8 cellular contexts compared by ENCODE assay signal in the genomic region with DNA sequence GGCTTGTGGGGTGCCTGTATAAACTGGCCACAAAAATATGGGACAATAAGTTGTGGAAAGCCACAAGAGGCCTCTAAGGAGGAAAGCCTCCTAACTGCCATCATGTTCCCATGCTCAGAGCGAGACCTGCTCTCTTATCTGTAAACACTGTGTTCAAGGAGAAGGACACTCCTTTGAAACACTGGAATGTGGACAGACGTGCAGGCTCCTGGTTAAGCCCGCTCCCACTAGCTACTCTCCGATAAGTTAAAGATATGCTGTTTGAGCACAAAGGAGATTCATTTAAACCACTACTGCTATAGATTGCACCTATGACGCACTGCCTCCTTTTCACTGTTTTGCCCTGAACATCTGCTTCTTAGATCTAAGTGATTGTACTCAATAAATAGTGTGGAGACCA. TPM values are rescaled to one million over a fixed set of nuclear protein-coding genes. Genes with fewer than 3 reads are reported as not detected.
DNase-seq lines count a peak whose midpoint lies in the region; ATAC-seq, FAIRE-seq and TF ChIP-seq lines count a peak whose summit lies in the region.
"Not testable (repeated sequence)": the region's sequence is repeated elsewhere in the genome, so short reads cannot be mapped to it uniquely, and the experiment has no call there.

No MANE protein-coding gene starts in this region.

- not testable (repeated sequence) for H3K79me2 ChIP-seq in hepatocyte; HepG2 (ENCODE audit: insufficient read depth, low read length)

- WGBS in gastroesophageal sphincter (ENCODE audit: low coverage in 1 of 2), 2 donors, result 82 to 85% methylated on average over 4 to 5 of the region's 5 CpGs
- 34% methylated on average over 5 of the region's 5 CpGs for WGBS in hepatocyte (ENCODE audit: low lambda C conversion rate, missing lambda C conversion rate)
- WGBS in HepG2 (ENCODE audit: low lambda C conversion rate), result 51% methylated on average over 5 of the region's 5 CpGs
- WGBS in testis, 2 donors, result 64 to 78% methylated on average over 5 of the region's 5 CpGs

- FAIRE-seq in HepG2 (lab: Jason Lieb, UNC), result not testable (repeated sequence)

- peak overlapping the region; percentile 30 for H3K4me3 Mint-ChIP-seq in Caco-2 (ENCODE audit: unreplicated experiment)
- not testable (repeated sequence) for H3K4me3 Mint-ChIP-seq in mesothelial cell of epicardium
- H3K4me3 Mint-ChIP-seq in progenitor cell of endocrine pancreas (ENCODE audit: low read depth), result peak overlapping the region; percentile 20

- intact Hi-C loops in Caco-2 (cut with micrococcal nuclease; ENCODE audit: unreplicated experiment); HepG2 (cut with micrococcal nuclease; ENCODE audit: unreplicated experiment); testis (cut with DNase I; ENCODE audit: low total_unique reads): not testable (repeated sequence)

- in situ Hi-C loops in HepG2 (cut with HindIII; ENCODE audit: extremely low pct_ligation_motif_present, low pct_unique_long_range_greater_than_20kb), result not testable (repeated sequence)

- H3K4me1 Mint-ChIP-seq in Caco-2 (ENCODE audit: low read depth, unreplicated experiment) (peaks cover 22% of the 10 kb centered on the region), mesothelial cell of epicardium (peaks cover 26% of the 10 kb centered on the region), progenitor cell of endocrine pancreas (ENCODE audit: low read depth) (peaks cover 32% of the 10 kb centered on the region)

- H3K4me3 ChIP-seq in Caco-2 (ENCODE audit: low read depth, low read length); gastroesophageal sphincter; hepatocyte; HepG2 (replicated peaks in 1 of 3; ENCODE audit: insufficient read depth in 1 of 3, low read depth in 2 of 3, low read length in 3 of 3); testis: not testable (repeated sequence)

- DNase-seq in Caco-2 (peak; percentile 77 to 83), ecto neural progenitor cell (ENCODE audit: low spot score) (peak; percentile 33), hepatocyte (ENCODE audit: low spot score) (peak; percentile 54), testis (peak; percentile 82)
- not testable (repeated sequence) for DNase-seq in HepG2 (ENCODE audit: low spot score); mesothelial cell of epicardium (ENCODE audit: low spot score in 2 of 2, unreplicated experiment in 2 of 2); progenitor cell of endocrine pancreas (ENCODE audit: low spot score, unreplicated experiment)

- H3K27ac ChIP-seq in gastroesophageal sphincter (peak overlapping the region; percentile 15 to 87 (median 74)), hepatocyte (peak overlapping the region; percentile 96), testis (peak overlapping the region; percentile 21 to 69)
- not testable (repeated sequence) for H3K27ac ChIP-seq in HepG2 (ENCODE audit: extremely low read length, insufficient read depth, low read length)

- not testable (repeated sequence) for H3K27me3 ChIP-seq in Caco-2 (replicated peaks; ENCODE audit: control insufficient read depth, insufficient read depth, low read length); gastroesophageal sphincter; hepatocyte; testis
- H3K27me3 ChIP-seq in HepG2 (ENCODE audit: control insufficient read depth in 1 of 2, insufficient read depth in 2 of 2, low read length in 2 of 2), result peaks cover 2 to 33% of the 10 kb centered on the region in 2 experiments

- H3K4me1 ChIP-seq in Caco-2, result peaks cover 26% of the 10 kb centered on the region
- peaks cover 6 to 66% (median 13%) of the 10 kb centered on the region in 3 donors for H3K4me1 ChIP-seq in gastroesophageal sphincter
- H3K4me1 ChIP-seq in hepatocyte (ENCODE audit: insufficient read depth); HepG2 (ENCODE audit: insufficient read depth, low read length): not testable (repeated sequence)
- H3K4me1 ChIP-seq in testis, result peaks cover 25% of the 10 kb centered on the region

- not testable (repeated sequence) for H3K9ac ChIP-seq in HepG2 (ENCODE audit: insufficient read depth, low read depth, low read length)

- H3K9me3 ChIP-seq in Caco-2; gastroesophageal sphincter; hepatocyte (ENCODE audit: low read depth); HepG2 (ENCODE audit: low read length); testis: not testable (repeated sequence)

- H4K20me1 ChIP-seq in hepatocyte (ENCODE audit: insufficient read depth, poor library complexity, severe bottlenecking); HepG2 (ENCODE audit: insufficient read depth, low read length): not testable (repeated sequence)

- not testable (repeated sequence) for H3K27me3 Mint-ChIP-seq in Caco-2 (ENCODE audit: insufficient read depth, unreplicated experiment); mesothelial cell of epicardium (ENCODE audit: low read depth); progenitor cell of endocrine pancreas

- CTCF ChIA-PET in Caco-2 (lab: Charles Lee); HepG2 (lab: Yijun Ruan, JAX; ENCODE audit: low intra/inter-chr PET ratio, low total read pairs): not testable (repeated sequence)

- not testable (repeated sequence) for TF ChIP-seq EP300 in gastroesophageal sphincter (IDR thresholded peaks at IDR 0.05); HepG2 (IDR thresholded peaks at IDR 0.05; ENCODE audit: low read depth in 2 of 2, low read length in 2 of 2); HepG2 (CRISPR knock-in tag; IDR thresholded peaks at IDR 0.05; ENCODE audit: borderline replicate concordance)

- H3K9me2 ChIP-seq in hepatocyte (replicated peaks; ENCODE audit: insufficient read depth), result not testable (repeated sequence)

- not testable (repeated sequence) for TF ChIP-seq RAD21 in HepG2 (CRISPR knock-in tag; IDR thresholded peaks at IDR 0.05)

- not testable (repeated sequence) for H3K9me3 Mint-ChIP-seq in Caco-2 (ENCODE audit: unreplicated experiment); mesothelial cell of epicardium; progenitor cell of endocrine pancreas (ENCODE audit: low read depth)

- POLR2A ChIA-PET in Caco-2 (lab: Charles Lee), result interaction anchor here (0.7 to 1.0 kb wide), 2 partner anchors 28 to 196 kb away, joined by 3 read pairs; partner anchors contain the start of gene KDM3A
- POLR2A ChIA-PET in HepG2 (lab: Yijun Ruan, JAX), result not testable (repeated sequence)

- H3K36me3 Mint-ChIP-seq in Caco-2 (ENCODE audit: insufficient read depth, unreplicated experiment); mesothelial cell of epicardium; progenitor cell of endocrine pancreas (ENCODE audit: insufficient read depth): not testable (repeated sequence)

- peak overlapping the region; percentile 23 for H3K4me2 ChIP-seq in hepatocyte
- H3K4me2 ChIP-seq in HepG2 (ENCODE audit: low read depth, low read length), result not testable (repeated sequence)

- not testable (repeated sequence) for BruUV-seq in Caco-2 (replicated peaks; lab: Mats Ljungman, UMichigan); HepG2 (replicated peaks; lab: Mats Ljungman, UMichigan)

- TF ChIP-seq POLR2A in gastroesophageal sphincter (IDR thresholded peaks at IDR 0.05); HepG2 (IDR thresholded peaks at IDR 0.05; ENCODE audit: insufficient read depth in 1 of 2, low read depth in 2 of 2, low read length in 2 of 2); testis (IDR thresholded peaks at IDR 0.05): not testable (repeated sequence)

- ATAC-seq in gastroesophageal sphincter, HepG2: not testable (repeated sequence)

- H2AFZ ChIP-seq in hepatocyte; HepG2 (ENCODE audit: low read length): not testable (repeated sequence)

- peak overlapping the region; percentile 94 for H3K27ac Mint-ChIP-seq in Caco-2 (ENCODE audit: unreplicated experiment)
- H3K27ac Mint-ChIP-seq in mesothelial cell of epicardium, result peak overlapping the region; percentile 89
- peak overlapping the region; percentile 91 for H3K27ac Mint-ChIP-seq in progenitor cell of endocrine pancreas

- not testable (repeated sequence) for TF ChIP-seq CTCF in Caco-2 (IDR thresholded peaks at IDR 0.05; ENCODE audit: insufficient read depth in 1 of 2, low read depth in 1 of 2, low read length in 1 of 2, severe bottlenecking in 1 of 2, unreplicated experiment in 1 of 2); gastroesophageal sphincter (IDR thresholded peaks at IDR 0.05); hepatocyte (IDR thresholded peaks at IDR 0.05; ENCODE audit: poor library complexity); HepG2 (CRISPR knock-in tag; IDR thresholded peaks at IDR 0.05); mesothelial cell of epicardium (IDR thresholded peaks at IDR 0.05; ENCODE audit: unreplicated experiment); progenitor cell of endocrine pancreas (IDR thresholded peaks at IDR 0.05; ENCODE audit: unreplicated experiment); testis (IDR thresholded peaks at IDR 0.05)

- not testable (repeated sequence) for H3K36me3 ChIP-seq in Caco-2 (ENCODE audit: control insufficient read depth, insufficient read depth, low read length); gastroesophageal sphincter; hepatocyte (replicated peaks; ENCODE audit: insufficient read depth, low read depth); HepG2 (replicated peaks in 1 of 2; ENCODE audit: control insufficient read depth in 1 of 2, insufficient read depth in 2 of 2, low read length in 2 of 2); testis (ENCODE audit: low read depth, missing control alignments)

RNA-seq across cellular contexts. Expression of gene MRPL35, which starts 46.0 kb away (rescaled TPM):
- total RNA-seq in Caco-2 (2022) (25.3 and 25.9 TPM in 2 replicates), gastroesophageal sphincter (10 to 100 TPM; 21.7 to 36.4 (median 30.6) TPM), hepatocyte (22.4 and 33.1 TPM in 2 replicates), HepG2 (2016; rRNA removed; fragmentation: Illumina TruSeq; extraction: Trizol) (97.1 and 152 TPM in 2 replicates), mesothelial cell of epicardium (21.9 to 22.4 TPM (median 22.0 TPM) in 3 replicates), progenitor cell of endocrine pancreas (28.1 and 31.8 TPM in 2 replicates), testis (10 to 100 TPM; 25.6 to 28.9 TPM)
- polyA plus RNA-seq in hepatocyte (23.9 and 36.8 TPM in 2 replicates), HepG2 (2011; rRNA removed) (80.5 and 86.1 TPM in 2 replicates), testis (ENCODE audit: insufficient read depth, low read depth, low replicate concordance) (38.3 TPM)
- 25.4 and 27.6 TPM in 2 replicates for total RNA-seq in HepG2 (2016; cell fraction: cytosol; rRNA removed; fragmentation: Illumina TruSeq; extraction: Trizol; ENCODE audit: low read depth)
- 97.8 and 161 TPM in 2 replicates for total RNA-seq in HepG2 (2016; cell fraction: insoluble cytoplasmic fraction; rRNA removed; fragmentation: Illumina TruSeq; extraction: Trizol)
- total RNA-seq in HepG2 (2016; cell fraction: membrane; rRNA removed; fragmentation: Illumina TruSeq; extraction: Trizol), result 21.6 and 28.9 TPM in 2 replicates
- 35.9 and 40.2 TPM in 2 replicates for total RNA-seq in HepG2 (2016; cell fraction: nucleus; rRNA removed; fragmentation: Illumina TruSeq; extraction: Trizol)
- 62.3 and 68.7 TPM in 2 replicates for polyA plus RNA-seq in HepG2 (2011; cell fraction: cytosol; rRNA removed)
- polyA plus RNA-seq in HepG2 (2011; cell fraction: nucleus; rRNA removed), result 40.2 and 46.3 TPM in 2 replicates
- 31.5 and 48.9 TPM in 2 replicates for polyA plus RNA-seq in HepG2 (2012)
- 21.8 and 23.1 TPM in 2 replicates for polyA plus RNA-seq in HepG2 (2016; cell fraction: cytosol; fragmentation: Illumina TruSeq; extraction: Trizol; ENCODE audit: low read depth)
- polyA plus RNA-seq in HepG2 (2016; cell fraction: insoluble cytoplasmic fraction; fragmentation: Illumina TruSeq; extraction: Trizol; ENCODE audit: low read depth), result 148 and 150 TPM in 2 replicates
- 17.2 and 19.6 TPM in 2 replicates for polyA plus RNA-seq in HepG2 (2016; cell fraction: membrane; fragmentation: Illumina TruSeq; extraction: Trizol; ENCODE audit: low read depth)
- 55.3 and 64.5 TPM in 2 replicates for polyA plus RNA-seq in HepG2 (2016; cell fraction: nucleus; fragmentation: Illumina TruSeq; extraction: Trizol; ENCODE audit: insufficient read depth, low read depth)
- 143 and 152 TPM in 2 replicates for polyA minus RNA-seq in HepG2 (2011; rRNA and poly(A)+ RNA removed; ENCODE audit: low replicate concordance)
- polyA minus RNA-seq in HepG2 (2011; cell fraction: cytosol; rRNA and poly(A)+ RNA removed), result 21.9 and 30.4 TPM in 2 replicates
- polyA minus RNA-seq in HepG2 (2011; cell fraction: nucleus; rRNA and poly(A)+ RNA removed), result 27.9 and 35.1 TPM in 2 replicates

RNA-seq across cellular contexts. Expression of gene IMMT, which starts 50.0 kb away (rescaled TPM):
- 125 and 129 TPM in 2 replicates for total RNA-seq in Caco-2 (2022)
- 10 to 100 TPM; 57.3 to 72.3 (median 63.1) TPM for total RNA-seq in gastroesophageal sphincter
- 60.1 and 63.2 TPM in 2 replicates for total RNA-seq in hepatocyte
- polyA plus RNA-seq in hepatocyte, result 67.9 and 70.7 TPM in 2 replicates
- 119 and 174 TPM in 2 replicates for total RNA-seq in HepG2 (2016; rRNA removed; fragmentation: Illumina TruSeq; extraction: Trizol)
- 15.3 and 18.4 TPM in 2 replicates for total RNA-seq in HepG2 (2016; cell fraction: cytosol; rRNA removed; fragmentation: Illumina TruSeq; extraction: Trizol; ENCODE audit: low read depth)
- total RNA-seq in HepG2 (2016; cell fraction: insoluble cytoplasmic fraction; rRNA removed; fragmentation: Illumina TruSeq; extraction: Trizol), result 120 and 173 TPM in 2 replicates
- 33.8 and 38.5 TPM in 2 replicates for total RNA-seq in HepG2 (2016; cell fraction: membrane; rRNA removed; fragmentation: Illumina TruSeq; extraction: Trizol)
- total RNA-seq in HepG2 (2016; cell fraction: nucleus; rRNA removed; fragmentation: Illumina TruSeq; extraction: Trizol), result 77.7 and 86.2 TPM in 2 replicates
- polyA plus RNA-seq in HepG2 (2011; rRNA removed), result 52.3 and 63.5 TPM in 2 replicates
- polyA plus RNA-seq in HepG2 (2011; cell fraction: cytosol; rRNA removed), result 44.9 and 51.8 TPM in 2 replicates
- polyA plus RNA-seq in HepG2 (2011; cell fraction: nucleus; rRNA removed), result 33.6 and 36.1 TPM in 2 replicates
- 82.6 and 99.8 TPM in 2 replicates for polyA plus RNA-seq in HepG2 (2012)
- 12.7 and 14.4 TPM in 2 replicates for polyA plus RNA-seq in HepG2 (2016; cell fraction: cytosol; fragmentation: Illumina TruSeq; extraction: Trizol; ENCODE audit: low read depth)
- 192 and 195 TPM in 2 replicates for polyA plus RNA-seq in HepG2 (2016; cell fraction: insoluble cytoplasmic fraction; fragmentation: Illumina TruSeq; extraction: Trizol; ENCODE audit: low read depth)
- 23.3 and 29.6 TPM in 2 replicates for polyA plus RNA-seq in HepG2 (2016; cell fraction: membrane; fragmentation: Illumina TruSeq; extraction: Trizol; ENCODE audit: low read depth)
- polyA plus RNA-seq in HepG2 (2016; cell fraction: nucleus; fragmentation: Illumina TruSeq; extraction: Trizol; ENCODE audit: insufficient read depth, low read depth), result 110 TPM in 2 replicates
- 58.1 and 76.7 TPM in 2 replicates for polyA minus RNA-seq in HepG2 (2011; rRNA and poly(A)+ RNA removed; ENCODE audit: low replicate concordance)
- polyA minus RNA-seq in HepG2 (2011; cell fraction: cytosol; rRNA and poly(A)+ RNA removed), result 66.1 and 82.3 TPM in 2 replicates
- polyA minus RNA-seq in HepG2 (2011; cell fraction: nucleus; rRNA and poly(A)+ RNA removed), result 88.0 and 90.4 TPM in 2 replicates
- total RNA-seq in mesothelial cell of epicardium, result 70.4 to 74.2 TPM (median 72.6 TPM) in 3 replicates
- 90.1 and 94.1 TPM in 2 replicates for total RNA-seq in progenitor cell of endocrine pancreas
- total RNA-seq in testis, result 10 to 100 TPM; 80.6 to 87.6 TPM
- 99.8 TPM for polyA plus RNA-seq in testis (ENCODE audit: insufficient read depth, low read depth, low replicate concordance)
